10 cellular contexts compared by ENCODE assay signal in the genomic region with DNA sequence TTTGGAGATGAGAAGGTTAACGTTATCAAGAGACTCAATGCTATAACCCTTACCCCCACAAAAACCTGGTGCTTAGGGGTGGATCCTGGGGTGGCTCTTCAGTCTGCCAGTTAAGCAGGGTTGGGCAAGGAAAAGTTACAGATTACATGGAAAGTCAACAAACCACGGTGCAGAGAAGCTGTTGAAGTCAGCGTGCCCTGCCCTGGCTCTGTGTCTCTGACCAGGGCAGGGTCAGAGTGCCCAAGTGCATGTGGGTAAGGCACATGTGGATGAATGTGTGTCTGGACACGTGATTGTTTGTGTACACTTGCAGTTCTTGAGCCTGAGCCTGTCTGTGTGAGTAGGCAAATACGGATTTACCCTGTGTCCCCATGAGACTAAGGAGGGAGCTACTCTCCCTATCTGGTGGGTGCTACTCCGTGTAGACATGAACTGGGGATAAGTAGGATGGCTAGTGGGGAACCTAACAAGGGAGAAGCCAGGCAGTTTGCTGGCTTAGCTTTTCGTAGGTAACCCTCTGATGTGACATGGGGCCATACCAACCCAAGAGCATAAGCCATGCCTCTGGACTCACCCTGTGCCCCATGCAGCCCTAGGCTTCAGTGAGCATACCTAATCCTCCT. TPM values are rescaled to one million over a fixed set of nuclear protein-coding genes. Genes with fewer than 3 reads are reported as not detected.
A peak's percentile ranks its signal among the peaks of the same experiment; 100 is the strongest.
DNase-seq lines count a peak whose midpoint lies in the region; ATAC-seq and TF ChIP-seq lines count a peak whose summit lies in the region.
"Had no signal": no experiment of that assay in that cellular context is flagged by ENCODE, and none has a peak within 500 bp of the region (broad histone marks: within the 10 kb centered on the region; RNA-seq: fewer than 3 reads in every experiment).

No MANE protein-coding gene starts in this region.

- DNase-seq in HFFc6, result no peak
- peak; percentile 74 for DNase-seq in hepatocyte (ENCODE audit: low spot score)
- DNase-seq in stomach, result peak; percentile 70
- DNase-seq in activated effector memory CD4-positive, alpha-beta T cell treated with Interleukin-2 at 50 U/mL for 16 hours, result no peak
- DNase-seq in GM10266 (ENCODE audit: extremely low spot score), result no peak
- DNase-seq in stimulated activated CD4-positive, alpha-beta T cell treated with anti-CD3 and anti-CD28 coated beads, Interleukin-15, amount 100 ng/mL, for 24 hours, result no peak
- DNase-seq: activated T-cell treated with anti-CD3 and anti-CD28 coated beads, Interleukin-2, amount 50 U/mL, for 48 hours; naive thymus-derived CD4-positive, alpha-beta T cell; NCI-H2029 treated with DMSO at 0.1 percent for 48 hours had no signal

- H3K9me3 Mint-ChIP-seq in HFFc6, result no peaks in the 10 kb centered on the region
- H3K9me3 Mint-ChIP-seq in activated T-helper 17 cell treated with anti-CD3 and anti-CD28 coated beads, Interleukin-2, amount 50 U/mL, for 72 hours, result no peaks in the 10 kb centered on the region
- H3K9me3 Mint-ChIP-seq: naive thymus-derived CD4-positive, alpha-beta T cell had no signal

- peak overlapping the region; percentile 12 for H3K4me2 ChIP-seq in hepatocyte

- no peak for ATAC-seq in activated T-helper 17 cell treated with anti-CD3 and anti-CD28 coated beads, Interleukin-2, amount 50 U/mL, for 72 hours (replicated peaks)
- ATAC-seq: naive thymus-derived CD4-positive, alpha-beta T cell had no signal

- no peak for TF ChIP-seq EP300 in stomach (IDR thresholded peaks at IDR 0.05)

- peaks cover 24% of the 10 kb centered on the region for H3K36me3 Mint-ChIP-seq in HFFc6 (ENCODE audit: low read depth)
- H3K36me3 Mint-ChIP-seq in activated T-helper 17 cell treated with anti-CD3 and anti-CD28 coated beads, Interleukin-2, amount 50 U/mL, for 72 hours (ENCODE audit: low read depth), result peaks cover 37% of the 10 kb centered on the region

- WGBS in hepatocyte (ENCODE audit: low lambda C conversion rate, missing lambda C conversion rate), result 50% methylated on average over 7 of the region's 7 CpGs
- 21 to 32% (median 22%) methylated on average over 7 of the region's 7 CpGs for WGBS in stomach, 5 donors

- peak overlapping the region; percentile 72 for H3K27ac ChIP-seq in hepatocyte
- H3K27ac ChIP-seq in stomach, result peak overlapping the region; percentile 60 to 93 (median 92)

- H3K4me1 ChIP-seq in hepatocyte (ENCODE audit: insufficient read depth), result peaks cover 49% of the 10 kb centered on the region
- H3K4me1 ChIP-seq in stomach, result peaks cover 52 to 87% (median 69%) of the 10 kb centered on the region in 4 donors

- peak overlapping the region; percentile 27; the same call in 1 of the 2 replicates for H3K4me3 Mint-ChIP-seq in HFFc6
- H3K4me3 Mint-ChIP-seq in activated T-helper 17 cell treated with anti-CD3 and anti-CD28 coated beads, Interleukin-2, amount 50 U/mL, for 72 hours, result peak overlapping the region; percentile 1

- H3K9me3 ChIP-seq in hepatocyte (ENCODE audit: low read depth) (no peaks in the 10 kb centered on the region), stomach (no peaks in the 10 kb centered on the region)

- no peaks in the 10 kb centered on the region for H3K36me3 ChIP-seq in hepatocyte (replicated peaks; ENCODE audit: insufficient read depth, low read depth)
- H3K36me3 ChIP-seq in stomach, result peaks cover 8 to 15% (median 12%) of the 10 kb centered on the region in 4 donors

- H3K27me3 ChIP-seq in hepatocyte, result no peaks in the 10 kb centered on the region
- H3K27me3 ChIP-seq in stomach, result peaks cover 0 to 12% (median 0%) of the 10 kb centered on the region in 3 donors

- H3K4me1 Mint-ChIP-seq in HFFc6 (ENCODE audit: low read depth), result peaks cover 81% of the 10 kb centered on the region
- peaks cover 26% of the 10 kb centered on the region for H3K4me1 Mint-ChIP-seq in activated T-helper 17 cell treated with anti-CD3 and anti-CD28 coated beads, Interleukin-2, amount 50 U/mL, for 72 hours

- H3K9me2 ChIP-seq in hepatocyte (replicated peaks; ENCODE audit: insufficient read depth), result no peaks in the 10 kb centered on the region

- H3K27me3 Mint-ChIP-seq in HFFc6 (ENCODE audit: insufficient read depth), result peaks cover 7% of the 10 kb centered on the region
- no peaks in the 10 kb centered on the region for H3K27me3 Mint-ChIP-seq in activated T-helper 17 cell treated with anti-CD3 and anti-CD28 coated beads, Interleukin-2, amount 50 U/mL, for 72 hours

- no peak overlapping the region for H3K4me3 ChIP-seq in hepatocyte
- peak overlapping the region; percentile 32 to 71 (median 63) for H3K4me3 ChIP-seq in stomach

- peaks cover 63% of the 10 kb centered on the region for H3K79me2 ChIP-seq in hepatocyte

- intact Hi-C loops in stomach (cut with DNase I; ENCODE audit: low total_unique reads), result no loop called here

- H4K20me1 ChIP-seq in hepatocyte (ENCODE audit: insufficient read depth, poor library complexity, severe bottlenecking), result peaks cover 8% of the 10 kb centered on the region

- TF ChIP-seq CTCF in HFFc6 (IDR thresholded peaks at IDR 0.05) (no peak), hepatocyte (IDR thresholded peaks at IDR 0.05; ENCODE audit: poor library complexity) (no peak), stomach (IDR thresholded peaks at IDR 0.05) (no peak), GM10266 (IDR thresholded peaks at IDR 0.05; ENCODE audit: control insufficient read depth, insufficient read depth, low read depth, missing control alignments) (no peak)

- H2AFZ ChIP-seq in hepatocyte, result no peak overlapping the region

- H3K27ac Mint-ChIP-seq in HFFc6, result peak overlapping the region; percentile 18; the same call in 1 of the 2 replicates
- H3K27ac Mint-ChIP-seq in activated T-helper 17 cell treated with anti-CD3 and anti-CD28 coated beads, Interleukin-2, amount 50 U/mL, for 72 hours, result no peak overlapping the region

- TF ChIP-seq POLR2A in stomach (IDR thresholded peaks at IDR 0.05), result no peak

RNA-seq across cellular contexts. Expression of a gene that starts 5.5 kb away (rescaled TPM):
- total RNA-seq in HFFc6 (2021; fragmentation: NEBNext Ultra II Directional; extraction: Animal tissue kit (Norgen Biotek cat#: 25700)), result 100 to 1,000 TPM; 575 to 816 (median 659) TPM
- total RNA-seq in activated T-helper 17 cell treated with anti-CD3 and anti-CD28 coated beads, Interleukin-2, amount 50 U/mL, for 72 hours, result 10 to 100 TPM in 1 of 2 donors, 1 to 10 TPM in 1; 5.3 to 33.8 TPM
- total RNA-seq in hepatocyte, result 44.9 and 48.2 TPM in 2 replicates
- 149 and 183 TPM in 2 replicates for polyA plus RNA-seq in hepatocyte
- total RNA-seq in stomach, result 100 to 1,000 TPM in 4 of 5 donors, 10 to 100 TPM in 1; 71.2 to 658 (median 186) TPM
- polyA plus RNA-seq in stomach, result 100 to 1,000 TPM in 2 of 3 donors, 10 to 100 TPM in 1; 77.3 to 175 (median 138) TPM

RNA-seq across cellular contexts. Expression of a gene that starts 31.1 kb away (rescaled TPM):
- total RNA-seq in HFFc6 (2021; fragmentation: NEBNext Ultra II Directional; extraction: Animal tissue kit (Norgen Biotek cat#: 25700)), result 100 to 1,000 TPM in 5 of 6 experiments, 10 to 100 TPM in 1; 73.2 to 170 (median 150) TPM
- total RNA-seq in activated T-helper 17 cell treated with anti-CD3 and anti-CD28 coated beads, Interleukin-2, amount 50 U/mL, for 72 hours, result 100 to 1,000 TPM; 230 to 257 TPM
- 36.9 and 37.4 TPM in 2 replicates for total RNA-seq in hepatocyte
- 19.3 and 21.3 TPM in 2 replicates for polyA plus RNA-seq in hepatocyte
- 100 to 1,000 TPM in 1 of 5 donors, 10 to 100 TPM in 2, 1 to 10 TPM in 2; 8.0 to 129 (median 17.2) TPM for total RNA-seq in stomach
- polyA plus RNA-seq in stomach, result 10 to 100 TPM in 1 of 3 donors, 1 to 10 TPM in 2; 1.2 to 27.3 (median 9.1) TPM
- polyA plus RNA-seq: naive thymus-derived CD4-positive, alpha-beta T cell had no signal

RNA-seq across cellular contexts. Expression of a gene that starts 52.7 kb away (rescaled TPM):
- total RNA-seq in HFFc6 (2021; fragmentation: NEBNext Ultra II Directional; extraction: Animal tissue kit (Norgen Biotek cat#: 25700)), result under 1 TPM in 1 of 6 experiments, not detected in 5; 0.17 TPM
- 10 to 100 TPM in 1 of 2 donors, 1 to 10 TPM in 1; 8.8 to 19.8 TPM for total RNA-seq in activated T-helper 17 cell treated with anti-CD3 and anti-CD28 coated beads, Interleukin-2, amount 50 U/mL, for 72 hours
- total RNA-seq in hepatocyte (not detected in 2 replicates), stomach (1 to 10 TPM in 1 of 5 donors, under 1 TPM in 3, not detected in 1; 0.18 to 3.5 (median 0.59) TPM)
- polyA plus RNA-seq in hepatocyte (0.07 TPM in 2 replicates), stomach (10 to 100 TPM in 1 of 3 donors, under 1 TPM in 1, not detected in 1; 0.62 to 23.2 TPM)
- polyA plus RNA-seq: naive thymus-derived CD4-positive, alpha-beta T cell had no signal

Comparison
In these comparisons a context has a peak if more than half of its experiments do, and no peak if none do; other contexts are left out.
1. DNase-seq: peak in hepatocyte (single experiment) and stomach (single experiment); none in HFFc6 (single experiment), activated effector memory CD4-positive, alpha-beta T cell treated with Interleukin-2 at 50 U/mL for 16 hours (single experiment), GM10266 (single experiment) and stimulated activated CD4-positive, alpha-beta T cell treated with anti-CD3 and anti-CD28 coated beads, Interleukin-15, amount 100 ng/mL, for 24 hours (single experiment).